ENCODE assay signal across 15 cellular contexts in the genomic region with DNA sequence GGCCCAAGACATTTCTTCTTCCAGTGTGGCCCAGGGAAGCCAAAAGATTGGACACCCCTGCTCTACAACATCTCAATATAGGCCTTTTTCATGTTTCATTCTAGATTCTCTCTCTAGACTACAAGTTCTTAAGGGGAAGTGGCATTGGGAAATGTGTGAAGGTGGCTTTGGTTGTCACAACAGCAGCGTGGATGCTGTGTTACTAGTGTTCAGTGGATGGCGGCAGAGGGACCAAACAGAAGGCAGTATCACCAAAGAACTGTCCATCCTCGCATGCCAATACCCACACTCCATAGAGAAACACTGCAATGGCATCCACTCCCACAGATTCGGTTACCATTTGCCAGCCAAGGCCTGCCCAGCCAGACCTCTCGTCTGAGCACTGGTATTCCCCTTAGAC. TPM values are rescaled to one million over a fixed set of nuclear protein-coding genes. Genes with fewer than 3 reads are reported as not detected.
A peak's percentile ranks its signal among the peaks of the same experiment; 100 is the strongest.
DNase-seq lines count a peak whose midpoint lies in the region; FAIRE-seq lines count a peak whose summit lies in the region.
"Had no signal": no experiment of that assay in that cellular context is flagged by ENCODE, and none has a peak within 500 bp of the region (broad histone marks: within the 10 kb centered on the region; RNA-seq: fewer than 3 reads in every experiment).

No MANE protein-coding gene starts in this region.

- FAIRE-seq in small intestine (lab: Jason Lieb, UNC): no peak
- FAIRE-seq in frontal cortex (lab: Jason Lieb, UNC): no peak

- peaks cover 41% of the 10 kb centered on the region for H3K4me1 Mint-ChIP-seq in activated CD4-positive, alpha-beta T cell treated with anti-CD3 and anti-CD28 coated beads, Interleukin-2, amount 10 ng/mL, durations not matched to agents 7 days and 5 days
- H3K4me1 Mint-ChIP-seq in activated CD4-positive, alpha-beta memory T cell treated with anti-CD3 and anti-CD28 coated beads for 36 hours (ENCODE audit: low read depth): peaks cover 34% of the 10 kb centered on the region
- H3K4me1 Mint-ChIP-seq: GM23338 had no signal

- H3K36me3 ChIP-seq in small intestine (ENCODE audit: control insufficient read depth in 2 of 2, insufficient read depth in 2 of 2, low read length in 2 of 2): no peaks in the 10 kb centered on the region
- H3K36me3 ChIP-seq: heart left ventricle had no signal

- no peaks in the 10 kb centered on the region for H3K27me3 Mint-ChIP-seq in activated CD4-positive, alpha-beta T cell treated with anti-CD3 and anti-CD28 coated beads, Interleukin-2, amount 10 ng/mL, durations not matched to agents 7 days and 5 days
- H3K27me3 Mint-ChIP-seq in activated CD4-positive, alpha-beta memory T cell treated with anti-CD3 and anti-CD28 coated beads for 36 hours: no peaks in the 10 kb centered on the region

- peaks cover 14% of the 10 kb centered on the region for H3K9me3 Mint-ChIP-seq in activated CD4-positive, alpha-beta T cell treated with anti-CD3 and anti-CD28 coated beads, Interleukin-2, amount 10 ng/mL, durations not matched to agents 7 days and 5 days
- H3K9me3 Mint-ChIP-seq in activated CD4-positive, alpha-beta memory T cell treated with anti-CD3 and anti-CD28 coated beads for 36 hours: peaks cover 7% of the 10 kb centered on the region

- no peaks in the 10 kb centered on the region for H3K9me3 ChIP-seq in small intestine (ENCODE audit: control insufficient read depth, low read depth)
- H3K9me3 ChIP-seq: mucosa of descending colon had no signal

- POLR2A ChIA-PET in activated CD4-positive, alpha-beta T cell treated with anti-CD3 and anti-CD28 coated beads, Interleukin-2, amount 10 ng/mL, durations not matched to agents 7 days and 5 days (lab: Charles Lee): no interaction called here
- POLR2A ChIA-PET in activated CD4-positive, alpha-beta memory T cell treated with anti-CD3 and anti-CD28 coated beads for 36 hours (lab: Charles Lee): no interaction called here

- intact Hi-C loops in activated CD4-positive, alpha-beta memory T cell treated with anti-CD3 and anti-CD28 coated beads for 36 hours (cut with micrococcal nuclease): loop anchor here (1.0 to 2.0 kb wide), 3 partner anchors 26 to 61 kb away; partner anchors contain the start of gene IL10RB

- peak overlapping the region; percentile 62 for H3K4me3 Mint-ChIP-seq in activated CD4-positive, alpha-beta T cell treated with anti-CD3 and anti-CD28 coated beads, Interleukin-2, amount 10 ng/mL, durations not matched to agents 7 days and 5 days
- peak overlapping the region; percentile 63 for H3K4me3 Mint-ChIP-seq in activated CD4-positive, alpha-beta memory T cell treated with anti-CD3 and anti-CD28 coated beads for 36 hours
- H3K4me3 Mint-ChIP-seq: GM23338 had no signal

- no peaks in the 10 kb centered on the region for H3K27me3 ChIP-seq in small intestine (ENCODE audit: control insufficient read depth in 2 of 2, insufficient read depth in 2 of 2, low read length in 2 of 2)
- H3K27me3 ChIP-seq: heart left ventricle had no signal

- WGBS in small intestine, 3 donors: 71 to 88% (median 80%) methylated on average over 5 of the region's 5 CpGs

- DNase-seq in activated CD4-positive, alpha-beta T cell treated with anti-CD3 and anti-CD28 coated beads, Interleukin-2, amount 10 ng/mL, durations not matched to agents 7 days and 5 days: peak; percentile 34
- no peak for DNase-seq in activated CD4-positive, alpha-beta T cell treated with anti-CD3 and anti-CD28 coated beads for 1 hour
- peak; percentile 18 to 25 for DNase-seq in Kasumi-1 (lab: John Stamatoyannopoulos, UW)
- DNase-seq in activated CD4-positive, alpha-beta memory T cell treated with anti-CD3 and anti-CD28 coated beads for 36 hours: peak; percentile 36
- no peak for DNase-seq in small intestine
- DNase-seq in NCI-H345 treated with DMSO at 0.1 percent for 48 hours (lab: John Stamatoyannopoulos, UW; ENCODE audit: unreplicated experiment): no peak
- DNase-seq in frontal cortex (ENCODE audit: low spot score in 2 of 2): no peak
- no peak for DNase-seq in ecto neural progenitor cell (ENCODE audit: low spot score)
- DNase-seq: heart left ventricle, mucosa of descending colon, NCI-H1694 had no signal

- H3K4me3 ChIP-seq in small intestine (ENCODE audit: low read depth in 1 of 2, low read length in 2 of 2): no peak overlapping the region
- H3K4me3 ChIP-seq: coronary artery, GM23338, heart left ventricle, mucosa of descending colon, SK-N-MC, smooth muscle cell had no signal

- peaks cover 23% of the 10 kb centered on the region for H3K36me3 Mint-ChIP-seq in activated CD4-positive, alpha-beta T cell treated with anti-CD3 and anti-CD28 coated beads, Interleukin-2, amount 10 ng/mL, durations not matched to agents 7 days and 5 days (ENCODE audit: low read depth)
- H3K36me3 Mint-ChIP-seq in activated CD4-positive, alpha-beta memory T cell treated with anti-CD3 and anti-CD28 coated beads for 36 hours: no peaks in the 10 kb centered on the region

- CTCF ChIA-PET in activated CD4-positive, alpha-beta T cell treated with anti-CD3 and anti-CD28 coated beads, Interleukin-2, amount 10 ng/mL, durations not matched to agents 7 days and 5 days (lab: Charles Lee): interaction anchor here (0.7 kb wide), 1 partner anchor 71 kb away, joined by 3 read pairs; no protein-coding TSS in a partner anchor
- CTCF ChIA-PET in activated CD4-positive, alpha-beta memory T cell treated with anti-CD3 and anti-CD28 coated beads for 36 hours (lab: Charles Lee): interaction anchor here (0.8 to 1.4 kb wide), 3 partner anchors 8 to 156 kb away, joined by 3 to 8 read pairs (median 5); no protein-coding TSS in a partner anchor

- H3K27ac Mint-ChIP-seq in activated CD4-positive, alpha-beta T cell treated with anti-CD3 and anti-CD28 coated beads, Interleukin-2, amount 10 ng/mL, durations not matched to agents 7 days and 5 days: peak overlapping the region; percentile 88
- H3K27ac Mint-ChIP-seq in activated CD4-positive, alpha-beta memory T cell treated with anti-CD3 and anti-CD28 coated beads for 36 hours: peak overlapping the region; percentile 88
- H3K27ac Mint-ChIP-seq: GM23338 had no signal

- H3K4me1 ChIP-seq in small intestine (ENCODE audit: control insufficient read depth in 2 of 2, insufficient read depth in 1 of 2, low read depth in 1 of 2, low read length in 1 of 2): peaks cover 9 to 12% of the 10 kb centered on the region in 2 donors

- peak overlapping the region; percentile 27 to 33 for H3K27ac ChIP-seq in small intestine (ENCODE audit: low read depth in 1 of 2, low read length in 1 of 2)
- H3K27ac ChIP-seq: SK-N-MC had no signal

RNA-seq across cellular contexts. Expression of gene IFNAR2, which starts 24.3 kb away (rescaled TPM):
- total RNA-seq in activated CD4-positive, alpha-beta T cell treated with anti-CD3 and anti-CD28 coated beads, Interleukin-2, amount 10 ng/mL, durations not matched to agents 7 days and 5 days: 10 to 100 TPM; 55.5 to 64.4 TPM
- 10 to 100 TPM; 29.9 to 30.1 TPM for total RNA-seq in activated CD4-positive, alpha-beta memory T cell treated with anti-CD3 and anti-CD28 coated beads for 36 hours
- 10 to 100 TPM in 2 of 3 donors, 1 to 10 TPM in 1; 4.9 to 15.8 (median 12.7) TPM for polyA plus RNA-seq in small intestine
- 15.1 TPM for total RNA-seq in frontal cortex

Comparison
In these comparisons a context has a peak if more than half of its experiments do, and no peak if none do; other contexts are left out.
1. DNase-seq: peak in activated CD4-positive, alpha-beta T cell treated with anti-CD3 and anti-CD28 coated beads, Interleukin-2, amount 10 ng/mL, durations not matched to agents 7 days and 5 days (single experiment), Kasumi-1 (2 of 2) and activated CD4-positive, alpha-beta memory T cell treated with anti-CD3 and anti-CD28 coated beads for 36 hours (single experiment); none in activated CD4-positive, alpha-beta T cell treated with anti-CD3 and anti-CD28 coated beads for 1 hour (single experiment), small intestine (single experiment), NCI-H345 treated with DMSO at 0.1 percent for 48 hours (single experiment), frontal cortex (0 of 2) and ecto neural progenitor cell (single experiment).